ENCODE assay signal across 40 cellular contexts in the genomic region with DNA sequence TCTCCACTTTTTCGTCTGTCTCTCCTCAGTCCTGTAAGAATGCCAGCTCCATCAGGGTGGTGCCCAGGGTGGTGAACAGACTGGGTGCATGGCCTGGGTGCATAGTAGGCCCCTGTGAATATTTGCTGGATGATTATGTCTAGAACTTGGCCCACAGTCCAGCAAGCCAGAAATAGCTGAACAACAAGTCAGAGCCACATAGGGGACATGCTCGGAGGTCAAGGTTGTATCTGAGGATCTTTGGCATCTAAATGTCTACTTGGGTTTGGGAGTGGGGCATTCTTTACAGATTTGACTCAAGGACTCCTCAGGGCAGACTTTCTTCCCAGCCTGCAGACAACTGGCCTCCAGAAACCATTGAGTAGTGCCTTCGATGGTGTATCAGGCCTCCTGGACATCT. TPM values are rescaled to one million over a fixed set of nuclear protein-coding genes. Genes with fewer than 3 reads are reported as not detected.
"Had no signal": no experiment of that assay in that cellular context is flagged by ENCODE, and none has a peak within 500 bp of the region (broad histone marks: within the 10 kb centered on the region; RNA-seq: fewer than 3 reads in every experiment).

No MANE protein-coding gene starts in this region.

- H3K4me3 ChIP-seq: adrenal gland, ascending aorta, body of pancreas, breast epithelium, cardiac muscle cell had no signal

- H3K9me3 ChIP-seq: adrenal gland, ascending aorta, body of pancreas, breast epithelium had no signal

- H3K36me3 ChIP-seq: adrenal gland, ascending aorta, brain microvascular endothelial cell, breast epithelium, cardiac muscle cell had no signal

- DNase-seq: activated effector memory CD4-positive, alpha-beta T cell treated with anti-CD3 and anti-CD28 coated beads, Interleukin-2, amount 50 U/mL, for 16 hours; activated effector memory CD4-positive, alpha-beta T cell treated with Interleukin-2 at 50 U/mL for 16 hours; activated gamma-delta T cell; activated gamma-delta T cell treated with Interleukin-2 at 50 U/mL for 16 hours; activated naive CD4-positive, alpha-beta T cell; activated naive CD4-positive, alpha-beta T cell treated with anti-CD3 and anti-CD28 coated beads for 36 hours; activated naive CD4-positive, alpha-beta T cell treated with anti-CD3 and anti-CD28 coated beads, Interleukin-2, amount 10 ng/mL, durations not matched to agents 7 days and 5 days; activated naive CD4-positive, alpha-beta T cell treated with anti-CD3 and anti-CD28 coated beads, Interleukin-2, amount 50 U/mL, for 16 hours; activated naive CD4-positive, alpha-beta T cell treated with Interleukin-2 at 50 U/mL for 16 hours; activated naive CD8-positive, alpha-beta T cell treated with anti-CD3 and anti-CD28 coated beads for 36 hours; activated naive CD8-positive, alpha-beta T cell treated with anti-CD3 and anti-CD28 coated beads, Interleukin-2, amount 10 ng/mL, durations not matched to agents 7 days and 5 days; activated naive CD8-positive, alpha-beta T cell treated with anti-CD3 and anti-CD28 coated beads, Interleukin-2, amount 50 U/mL, for 24 hours; activated T-cell treated with anti-CD3 and anti-CD28 coated beads, Interleukin-2, amount 50 U/mL, for 1 hour; activated T-cell treated with anti-CD3 and anti-CD28 coated beads, Interleukin-2, amount 50 U/mL, for 24 hours; activated T-cell treated with anti-CD3 and anti-CD28 coated beads, Interleukin-2, amount 50 U/mL, for 4 hours; activated T-cell treated with anti-CD3 and anti-CD28 coated beads, Interleukin-2, amount 50 U/mL, for 48 hours; activated T-cell treated with anti-CD3 and anti-CD28 coated beads, Interleukin-2, amount 50 U/mL, for 72 hours; adrenal gland; amniotic stem cell; amygdala; anterior cingulate cortex; aorta; body of pancreas; brain microvascular endothelial cell; caudate nucleus; central memory CD4-positive, alpha-beta T cell; cerebellar nuclear complex had no signal

- H3K27me3 ChIP-seq: adrenal gland, ascending aorta, body of pancreas, brain microvascular endothelial cell had no signal

- H3K27ac ChIP-seq: adrenal gland, ascending aorta, body of pancreas, brain microvascular endothelial cell, breast epithelium, cardiac muscle cell had no signal

- H3K4me1 ChIP-seq: adrenal gland, ascending aorta, body of pancreas, breast epithelium had no signal

RNA-seq across cellular contexts. Expression of gene BPIFA3, which starts 18.1 kb away (rescaled TPM):
- total RNA-seq: activated naive CD4-positive, alpha-beta T cell treated with anti-CD3 and anti-CD28 coated beads for 36 hours; activated naive CD4-positive, alpha-beta T cell treated with anti-CD3 and anti-CD28 coated beads, Interleukin-2, amount 50 U/mL, for 72 hours; activated naive CD8-positive, alpha-beta T cell treated with anti-CD3 and anti-CD28 coated beads for 36 hours; activated naive CD8-positive, alpha-beta T cell treated with anti-CD3 and anti-CD28 coated beads, Interleukin-2, amount 10 ng/mL, durations not matched to agents 7 days and 5 days; activated T-cell treated with anti-CD3 and anti-CD28 coated beads, Interleukin-2, amount 50 U/mL, for 4 hours; activated T-cell treated with anti-CD3 and anti-CD28 coated beads, Interleukin-2, amount 50 U/mL, for 72 hours; activated T-helper 1 cell treated with anti-CD3 and anti-CD28 coated beads, Interleukin-12 subunit alpha, Interleukin-12 subunit beta, Interleukin-2, Interleukin-4 antibody, amounts not matched to agents 30 ng/mL and 10 ng/mL and 1 ng/mL, durations not matched to agents 14 hours and 24 hours and 36 hours; activated T-helper 17 cell treated with anti-CD3 and anti-CD28 coated beads, Interleukin-2, amount 50 U/mL, for 72 hours; activated T-helper 2 cell treated with anti-CD3 and anti-CD28 coated beads, Interferon-gamma antibody, Interleukin-2, Interleukin-4, amounts not matched to agents 10 μg/mL and 5 μg/mL and 100 μg/mL, durations not matched to agents 14 hours and 24 hours and 36 hours; adrenal gland; aorta; ascending aorta; astrocyte; body of pancreas; breast epithelium; bronchial epithelial cell; cardiac muscle cell; cardiac septum; cerebellum; chondrocyte had no signal
- polyA plus RNA-seq: adipose tissue, adrenal gland, aorta, cardiac muscle cell had no signal

RNA-seq across cellular contexts. Expression of gene BPIFA2, which starts 31.1 kb away (rescaled TPM):
- total RNA-seq: activated naive CD4-positive, alpha-beta T cell treated with anti-CD3 and anti-CD28 coated beads for 36 hours; activated naive CD4-positive, alpha-beta T cell treated with anti-CD3 and anti-CD28 coated beads, Interleukin-2, amount 50 U/mL, for 72 hours; activated naive CD8-positive, alpha-beta T cell treated with anti-CD3 and anti-CD28 coated beads for 36 hours; activated naive CD8-positive, alpha-beta T cell treated with anti-CD3 and anti-CD28 coated beads, Interleukin-2, amount 10 ng/mL, durations not matched to agents 7 days and 5 days; activated T-cell treated with anti-CD3 and anti-CD28 coated beads, Interleukin-2, amount 50 U/mL, for 4 hours; activated T-cell treated with anti-CD3 and anti-CD28 coated beads, Interleukin-2, amount 50 U/mL, for 72 hours; activated T-helper 1 cell treated with anti-CD3 and anti-CD28 coated beads, Interleukin-12 subunit alpha, Interleukin-12 subunit beta, Interleukin-2, Interleukin-4 antibody, amounts not matched to agents 30 ng/mL and 10 ng/mL and 1 ng/mL, durations not matched to agents 14 hours and 24 hours and 36 hours; activated T-helper 17 cell treated with anti-CD3 and anti-CD28 coated beads, Interleukin-2, amount 50 U/mL, for 72 hours; activated T-helper 2 cell treated with anti-CD3 and anti-CD28 coated beads, Interferon-gamma antibody, Interleukin-2, Interleukin-4, amounts not matched to agents 10 μg/mL and 5 μg/mL and 100 μg/mL, durations not matched to agents 14 hours and 24 hours and 36 hours; adrenal gland; aorta; ascending aorta; astrocyte; body of pancreas; breast epithelium; bronchial epithelial cell; cardiac muscle cell; cardiac septum; cerebellum; chondrocyte had no signal
- polyA plus RNA-seq: adipose tissue, adrenal gland, aorta, cardiac muscle cell had no signal

RNA-seq across cellular contexts. Expression of gene BPIFA1, which starts 36.8 kb away (rescaled TPM):
- total RNA-seq: activated naive CD4-positive, alpha-beta T cell treated with anti-CD3 and anti-CD28 coated beads for 36 hours; activated naive CD4-positive, alpha-beta T cell treated with anti-CD3 and anti-CD28 coated beads, Interleukin-2, amount 50 U/mL, for 72 hours; activated naive CD8-positive, alpha-beta T cell treated with anti-CD3 and anti-CD28 coated beads for 36 hours; activated naive CD8-positive, alpha-beta T cell treated with anti-CD3 and anti-CD28 coated beads, Interleukin-2, amount 10 ng/mL, durations not matched to agents 7 days and 5 days; activated T-cell treated with anti-CD3 and anti-CD28 coated beads, Interleukin-2, amount 50 U/mL, for 4 hours; activated T-cell treated with anti-CD3 and anti-CD28 coated beads, Interleukin-2, amount 50 U/mL, for 72 hours; activated T-helper 1 cell treated with anti-CD3 and anti-CD28 coated beads, Interleukin-12 subunit alpha, Interleukin-12 subunit beta, Interleukin-2, Interleukin-4 antibody, amounts not matched to agents 30 ng/mL and 10 ng/mL and 1 ng/mL, durations not matched to agents 14 hours and 24 hours and 36 hours; activated T-helper 17 cell treated with anti-CD3 and anti-CD28 coated beads, Interleukin-2, amount 50 U/mL, for 72 hours; activated T-helper 2 cell treated with anti-CD3 and anti-CD28 coated beads, Interferon-gamma antibody, Interleukin-2, Interleukin-4, amounts not matched to agents 10 μg/mL and 5 μg/mL and 100 μg/mL, durations not matched to agents 14 hours and 24 hours and 36 hours; adrenal gland; aorta; ascending aorta; astrocyte; body of pancreas; breast epithelium; bronchial epithelial cell; cardiac muscle cell; cardiac septum; cerebellum; chondrocyte had no signal
- polyA plus RNA-seq: adipose tissue, adrenal gland, aorta, cardiac muscle cell had no signal
